In the genomic region with DNA sequence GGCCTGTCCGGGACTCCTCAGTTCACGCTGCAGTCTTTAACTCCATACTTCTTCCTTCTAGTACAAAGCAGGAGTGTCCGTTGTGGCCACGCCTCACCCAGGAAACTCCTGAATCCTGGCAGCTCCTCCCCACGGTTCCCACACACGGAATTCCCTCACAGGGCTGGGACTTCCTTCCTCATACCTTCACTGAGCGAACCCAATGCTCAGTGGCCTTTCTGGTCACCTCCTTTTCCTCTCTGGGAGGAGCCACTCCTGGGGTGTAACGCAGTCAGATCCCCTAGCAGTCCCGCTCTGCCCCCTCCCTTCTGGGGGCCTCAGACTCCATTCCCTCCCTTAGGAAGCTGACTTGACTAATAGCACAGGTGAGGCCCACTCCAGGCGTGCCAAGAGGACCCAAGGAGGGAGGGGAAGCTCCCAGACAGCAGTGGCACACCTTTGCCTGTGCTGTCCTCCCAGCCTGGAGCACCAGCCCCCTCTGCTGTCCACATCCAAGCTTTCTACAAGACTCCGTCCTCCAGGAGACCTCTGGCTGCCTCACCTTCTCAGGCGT, we compare ENCODE assay signal across 9 cellular contexts. TPM values are rescaled to one million over a fixed set of nuclear protein-coding genes. Genes with fewer than 3 reads are reported as not detected.
DNase-seq lines count a peak whose midpoint lies in the region; ATAC-seq and TF ChIP-seq lines count a peak whose summit lies in the region.
"Had no signal": no experiment of that assay in that cellular context is flagged by ENCODE, and none has a peak within 500 bp of the region (broad histone marks: within the 10 kb centered on the region; RNA-seq: fewer than 3 reads in every experiment).

SLC52A3 (minus strand) TSS at position 75 of the 553 bp plus-strand sequence. CDS start 2,726 bp downstream, outside the sequence.

- intact Hi-C loops in body of pancreas (cut with DNase I): no loop called here

- DNase-seq in ACHN: peak; percentile 11
- DNase-seq in HT-29 (ENCODE audit: low spot score): peak; percentile 97
- DNase-seq in body of pancreas: peak; percentile 61 to 79 (median 72)
- no peak for DNase-seq in left lobe of liver (ENCODE audit: low spot score)
- no peak for DNase-seq in MG63
- no peak for DNase-seq in DMS153 treated with DMSO at 0.1 percent for 48 hours (lab: John Stamatoyannopoulos, UW; ENCODE audit: unreplicated experiment)
- no peak for DNase-seq in foreskin fibroblast
- no peak for DNase-seq in GM10248 (ENCODE audit: extremely low spot score)
- DNase-seq: T1000 had no signal

- H3K4me3 ChIP-seq in body of pancreas (no peak within 1 kb of the TSS), MG63 (no peak within 1 kb of the TSS), foreskin fibroblast (ENCODE audit: low read depth in 1 of 2, low read length in 2 of 2) (no peak within 1 kb of the TSS)

- 31 to 40% methylated on average over 12 of the region's 12 CpGs for WGBS in body of pancreas, 2 donors

- TF ChIP-seq CTCF in body of pancreas (IDR thresholded peaks at IDR 0.05): peak in 5 of 7 experiments; percentile 12 to 41 (median 37)
- TF ChIP-seq CTCF in foreskin fibroblast (IDR thresholded peaks at IDR 0.05; ENCODE audit: low read depth, low read length): no peak
- TF ChIP-seq CTCF in GM10248 (IDR thresholded peaks at IDR 0.05; ENCODE audit: control extremely low read depth, extremely low read depth, low read depth, missing control alignments): no peak

- H3K36me3 ChIP-seq in body of pancreas (replicated peaks in 1 of 2; ENCODE audit: insufficient read depth in 1 of 2, low read depth in 2 of 2) (no peaks in the 10 kb centered on the region), MG63 (no peaks in the 10 kb centered on the region)

- POLR2A ChIA-PET in GM10248 (lab: Yijun Ruan, JAX): no interaction called here

- H3K4me1 ChIP-seq in body of pancreas: no peaks in the 10 kb centered on the region

- H3K9me3 ChIP-seq in body of pancreas (no peaks in the 10 kb centered on the region), MG63 (no peaks in the 10 kb centered on the region)

- CTCF ChIA-PET in GM10248 (lab: Yijun Ruan, JAX): interaction anchor here (0.8 to 1.2 kb wide), 3 partner anchors 17 to 206 kb away, joined by 3 read pairs; no protein-coding TSS in a partner anchor

- peak; percentile 91 for ATAC-seq in body of pancreas
- peak; percentile 44 for ATAC-seq in left lobe of liver

- in situ Hi-C loops in ACHN (cut with HindIII; ENCODE audit: low pct_ligation_motif_present, low pct_unique_long_range_greater_than_20kb, low sequenced_read_pairs): no loop called here

- peak within 1 kb of the TSS; percentile 62 to 83 (median 73) for H3K27ac ChIP-seq in body of pancreas

- H3K27me3 ChIP-seq in body of pancreas (no peaks in the 10 kb centered on the region), MG63 (no peaks in the 10 kb centered on the region)

- TF ChIP-seq POLR2A in body of pancreas (IDR thresholded peaks at IDR 0.05): peak; percentile 25 to 74 (median 61)

RNA-seq across cellular contexts. Expression of gene SLC52A3, which starts in this region (rescaled TPM):
- total RNA-seq in HT-29 (2014; rRNA removed; shearing (Covaris generic)): 21.2 and 33.7 TPM in 2 replicates
- 1 to 10 TPM in 1 of 2 donors, under 1 TPM in 1; 0.33 to 1.3 TPM for total RNA-seq in body of pancreas
- total RNA-seq in left lobe of liver: 0.18 TPM
- not detected in 2 replicates for total RNA-seq in MG63 (2014; rRNA removed; shearing (Covaris generic); ENCODE audit: low replicate concordance)

Comparison
In these comparisons a context has a peak if more than half of its experiments do, and no peak if none do; other contexts are left out.
1. Peak in ATAC-seq in left lobe of liver; RNA of the gene not detected or under 1 TPM.
2. DNase-seq: peak in ACHN (single experiment), HT-29 (single experiment) and body of pancreas (4 of 4); none in left lobe of liver (single experiment), MG63 (single experiment), DMS153 treated with DMSO at 0.1 percent for 48 hours (single experiment), foreskin fibroblast (0 of 2) and GM10248 (single experiment).
3. CTCF ChIP-seq: peak in body of pancreas (5 of 7); none in foreskin fibroblast (single experiment) and GM10248 (single experiment).